ENCODE assay signal across 8 cellular contexts in the genomic region with DNA sequence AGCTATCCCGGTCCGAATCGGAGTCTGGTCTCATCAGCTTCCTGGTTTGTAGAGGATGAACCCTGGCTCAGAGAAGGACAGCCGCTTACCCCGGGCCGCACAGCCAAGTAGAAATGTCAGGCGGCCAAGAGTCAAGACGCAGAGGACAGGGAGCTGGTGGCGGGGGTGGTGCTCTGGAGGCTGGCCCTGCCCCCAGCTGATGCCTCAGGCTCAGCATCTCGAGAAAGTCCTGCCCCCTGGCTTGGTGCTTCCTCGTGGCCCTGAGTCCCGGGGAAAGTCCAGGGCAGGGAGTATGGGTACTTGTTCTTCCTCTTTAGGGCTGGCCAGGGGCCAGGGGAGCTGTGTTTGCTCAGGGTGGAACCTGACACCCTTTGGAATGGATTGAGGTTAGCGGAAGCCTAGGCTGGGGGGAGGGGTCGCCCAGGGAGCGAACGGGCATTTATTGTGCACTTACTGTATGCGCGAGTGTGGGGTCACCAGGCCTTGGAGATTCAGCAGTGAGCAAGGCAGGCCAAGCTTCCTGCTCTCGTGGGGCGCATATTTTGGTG. TPM values are rescaled to one million over a fixed set of nuclear protein-coding genes. Genes with fewer than 3 reads are reported as not detected.
A peak's percentile ranks its signal among the peaks of the same experiment; 100 is the strongest.
DNase-seq lines count a peak whose midpoint lies in the region; ATAC-seq and TF ChIP-seq lines count a peak whose summit lies in the region.

No MANE protein-coding gene starts in this region.

- H3K4me3 ChIP-seq in upper lobe of right lung, result no peak overlapping the region

- intact Hi-C loops in upper lobe of right lung (cut with DNase I), result no loop called here

- peak; percentile 61 to 66 for DNase-seq in NCI-H524 (lab: John Stamatoyannopoulos, UW)
- no peak for DNase-seq in NCI-H524 treated with DMSO at 0.1 percent for 48 hours (lab: John Stamatoyannopoulos, UW)
- DNase-seq in T-helper 17 cell, result no peak
- peak; percentile 30 for DNase-seq in inferior parietal cortex (ENCODE audit: extremely low spot score)
- peak; percentile 95 for DNase-seq in upper lobe of right lung
- no peak for DNase-seq in KG1 (lab: John Stamatoyannopoulos, UW)
- DNase-seq in stimulated activated CD4-positive, alpha-beta T cell treated with anti-CD3 and anti-CD28 coated beads, Interleukin-12 subunit alpha, Interleukin-12 subunit beta, amount 100 ng/mL, for 4 hours, result no peak

- peaks cover 10% of the 10 kb centered on the region for H3K27me3 ChIP-seq in upper lobe of right lung

- no peaks in the 10 kb centered on the region for H3K36me3 Mint-ChIP-seq in T-helper 17 cell (ENCODE audit: low read depth)

- peaks cover 10% of the 10 kb centered on the region for H3K27me3 Mint-ChIP-seq in T-helper 17 cell

- TF ChIP-seq CTCF in upper lobe of right lung (IDR thresholded peaks at IDR 0.05), result no peak

- H3K27ac ChIP-seq in upper lobe of right lung, result no peak overlapping the region

- H3K36me3 ChIP-seq in upper lobe of right lung, result no peaks in the 10 kb centered on the region

- H3K4me3 Mint-ChIP-seq in T-helper 17 cell, result no peak overlapping the region

- no peaks in the 10 kb centered on the region for H3K9me3 ChIP-seq in T-helper 17 cell (ENCODE audit: control insufficient read depth, low read length, poor library complexity, severe bottlenecking)
- no peaks in the 10 kb centered on the region for H3K9me3 ChIP-seq in upper lobe of right lung

- no peak overlapping the region for H3K27ac Mint-ChIP-seq in T-helper 17 cell

- peaks cover 9% of the 10 kb centered on the region for H3K4me1 Mint-ChIP-seq in T-helper 17 cell

- peak; percentile 40 for ATAC-seq in T-helper 17 cell
- peak; percentile 94 for ATAC-seq in upper lobe of right lung
- no peak for ATAC-seq in HG03139 (IDR thresholded peaks at IDR 0.05; ENCODE audit: unreplicated experiment)

- H3K4me1 ChIP-seq in upper lobe of right lung, result peaks cover 10% of the 10 kb centered on the region

RNA-seq across cellular contexts. Expression of a gene that starts 2.2 kb away (rescaled TPM):
- total RNA-seq in T-helper 17 cell (10 to 100 TPM; 13.4 to 14.2 TPM), upper lobe of right lung (23.0 TPM)

RNA-seq across cellular contexts. Expression of a gene that starts 10.1 kb away (rescaled TPM):
- total RNA-seq in T-helper 17 cell (10 to 100 TPM; 21.7 to 23.7 TPM), upper lobe of right lung (42.1 TPM)

RNA-seq across cellular contexts. Expression of a gene that starts 51.2 kb away (rescaled TPM):
- total RNA-seq in T-helper 17 cell, result 10 to 100 TPM; 71.9 to 75.1 TPM
- total RNA-seq in upper lobe of right lung, result 21.9 TPM

RNA-seq across cellular contexts. Expression of a gene that starts 52.1 kb away (rescaled TPM):
- total RNA-seq in T-helper 17 cell (10 to 100 TPM; 63.9 to 86.2 TPM), upper lobe of right lung (59.7 TPM)

Comparison
In these comparisons a context has a peak if more than half of its experiments do, and no peak if none do; other contexts are left out.
1. DNase-seq: peak in NCI-H524 (2 of 2), inferior parietal cortex (single experiment) and upper lobe of right lung (single experiment); none in NCI-H524 treated with DMSO at 0.1 percent for 48 hours (single experiment), T-helper 17 cell (0 of 3), KG1 (single experiment) and stimulated activated CD4-positive, alpha-beta T cell treated with anti-CD3 and anti-CD28 coated beads, Interleukin-12 subunit alpha, Interleukin-12 subunit beta, amount 100 ng/mL, for 4 hours (single experiment).